1 cellular context compared by ENCODE assay signal in genomic region chr6:106462923-106463557, GRCh38.
TF ChIP-seq lines count a peak whose summit lies in the region.

No MANE protein-coding gene starts in this region.

TF ChIP-seq in HepG2, 621 proteins besides CTCF, POLR2A, EP300 and RAD21 (continued from another document and continues in another):
- TF ChIP-seq, protein P1, sequence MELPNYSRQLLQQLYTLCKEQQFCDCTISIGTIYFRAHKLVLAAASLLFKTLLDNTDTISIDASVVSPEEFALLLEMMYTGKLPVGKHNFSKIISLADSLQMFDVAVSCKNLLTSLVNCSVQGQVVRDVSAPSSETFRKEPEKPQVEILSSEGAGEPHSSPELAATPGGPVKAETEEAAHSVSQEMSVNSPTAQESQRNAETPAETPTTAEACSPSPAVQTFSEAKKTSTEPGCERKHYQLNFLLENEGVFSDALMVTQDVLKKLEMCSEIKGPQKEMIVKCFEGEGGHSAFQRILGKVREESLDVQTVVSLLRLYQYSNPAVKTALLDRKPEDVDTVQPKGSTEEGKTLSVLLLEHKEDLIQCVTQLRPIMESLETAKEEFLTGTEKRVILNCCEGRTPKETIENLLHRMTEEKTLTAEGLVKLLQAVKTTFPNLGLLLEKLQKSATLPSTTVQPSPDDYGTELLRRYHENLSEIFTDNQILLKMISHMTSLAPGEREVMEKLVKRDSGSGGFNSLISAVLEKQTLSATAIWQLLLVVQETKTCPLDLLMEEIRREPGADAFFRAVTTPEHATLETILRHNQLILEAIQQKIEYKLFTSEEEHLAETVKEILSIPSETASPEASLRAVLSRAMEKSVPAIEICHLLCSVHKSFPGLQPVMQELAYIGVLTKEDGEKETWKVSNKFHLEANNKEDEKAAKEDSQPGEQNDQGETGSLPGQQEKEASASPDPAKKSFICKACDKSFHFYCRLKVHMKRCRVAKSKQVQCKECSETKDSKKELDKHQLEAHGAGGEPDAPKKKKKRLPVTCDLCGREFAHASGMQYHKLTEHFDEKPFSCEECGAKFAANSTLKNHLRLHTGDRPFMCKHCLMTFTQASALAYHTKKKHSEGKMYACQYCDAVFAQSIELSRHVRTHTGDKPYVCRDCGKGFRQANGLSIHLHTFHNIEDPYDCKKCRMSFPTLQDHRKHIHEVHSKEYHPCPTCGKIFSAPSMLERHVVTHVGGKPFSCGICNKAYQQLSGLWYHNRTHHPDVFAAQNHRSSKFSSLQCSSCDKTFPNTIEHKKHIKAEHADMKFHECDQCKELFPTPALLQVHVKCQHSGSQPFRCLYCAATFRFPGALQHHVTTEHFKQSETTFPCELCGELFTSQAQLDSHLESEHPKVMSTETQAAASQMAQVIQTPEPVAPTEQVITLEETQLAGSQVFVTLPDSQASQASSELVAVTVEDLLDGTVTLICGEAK (IDR thresholded peaks at IDR 0.05), result peak; percentile 16; the same call in 1 of the 2 replicates
- TF ChIP-seq, protein P1 (CRISPR knock-in tag; IDR thresholded peaks at IDR 0.05), result no peak
- TF ChIP-seq ELF4 (CRISPR knock-in tag; IDR thresholded peaks at IDR 0.05; ENCODE audit: borderline replicate concordance) (no peak), RARA (CRISPR knock-in tag; IDR thresholded peaks at IDR 0.05) (peak; percentile 76), MED13 (CRISPR knock-in tag; IDR thresholded peaks at IDR 0.05) (no peak), ZMAT3 (CRISPR knock-in tag; conservative IDR thresholded peaks at IDR 0.05) (no peak), NFYC (CRISPR knock-in tag; IDR thresholded peaks at IDR 0.05) (no peak), RCOR2 (CRISPR knock-in tag; IDR thresholded peaks at IDR 0.05) (no peak), FOSL1 (CRISPR knock-in tag; IDR thresholded peaks at IDR 0.05; ENCODE audit: borderline replicate concordance) (no peak), NR2F6 (IDR thresholded peaks at IDR 0.05) (no peak), NR2F6 (CRISPR knock-in tag; IDR thresholded peaks at IDR 0.05) (peak; percentile 51; the same call in 1 of the 2 replicates), ZBTB10 (CRISPR knock-in tag; IDR thresholded peaks at IDR 0.05; ENCODE audit: borderline replicate concordance) (no peak), SAP130 (CRISPR knock-in tag; IDR thresholded peaks at IDR 0.05; ENCODE audit: low read depth) (peak; percentile 63), MIXL1 (CRISPR knock-in tag; IDR thresholded peaks at IDR 0.05) (no peak), ZBTB38 (CRISPR knock-in tag; IDR thresholded peaks at IDR 0.05) (no peak), BCL6 (CRISPR knock-in tag; IDR thresholded peaks at IDR 0.05) (peak; percentile 93), HMG20A (CRISPR knock-in tag; IDR thresholded peaks at IDR 0.05; ENCODE audit: borderline replicate concordance) (peak; percentile 37; the same call in 1 of the 2 replicates), ZNF331 (CRISPR knock-in tag; IDR thresholded peaks at IDR 0.05) (0 out of 2 replicates have a peak, but pooled peaks have one; percentile 4), ZNF121 (CRISPR knock-in tag; IDR thresholded peaks at IDR 0.05) (no peak), ZNF614 (CRISPR knock-in tag; IDR thresholded peaks at IDR 0.05; ENCODE audit: borderline replicate concordance) (0 out of 2 replicates have a peak, but pooled peaks have one; percentile 27), ZNF543 (CRISPR knock-in tag; IDR thresholded peaks at IDR 0.05) (no peak), TEAD2 (CRISPR knock-in tag; IDR thresholded peaks at IDR 0.05) (no peak), ATRX (CRISPR knock-in tag; IDR thresholded peaks at IDR 0.05; ENCODE audit: borderline replicate concordance) (no peak), ETV6 (CRISPR knock-in tag; conservative IDR thresholded peaks at IDR 0.05) (no peak), PPARG (CRISPR knock-in tag; conservative IDR thresholded peaks at IDR 0.05) (peak; percentile 75), SIX4 (CRISPR knock-in tag; IDR thresholded peaks at IDR 0.05) (peak; percentile 47; the same call in 1 of the 2 replicates), NFYB (CRISPR knock-in tag; IDR thresholded peaks at IDR 0.05) (no peak), SP1 (IDR thresholded peaks at IDR 0.05) (no peak), SP1 (CRISPR knock-in tag; IDR thresholded peaks at IDR 0.05) (no peak), CREM (IDR thresholded peaks at IDR 0.05) (peak; percentile 48), CREM (CRISPR knock-in tag; IDR thresholded peaks at IDR 0.05) (no peak), FOXA3 (CRISPR knock-in tag; IDR thresholded peaks at IDR 0.05) (peak; percentile 57), ZNF362 (CRISPR knock-in tag; IDR thresholded peaks at IDR 0.05; ENCODE audit: borderline replicate concordance) (peak; percentile 76; the same call in 1 of the 2 replicates), SMAD3 (CRISPR knock-in tag; IDR thresholded peaks at IDR 0.05) (no peak), MBNL3 (CRISPR knock-in tag; conservative IDR thresholded peaks at IDR 0.05) (no peak)
- TF ChIP-seq, protein P2, sequence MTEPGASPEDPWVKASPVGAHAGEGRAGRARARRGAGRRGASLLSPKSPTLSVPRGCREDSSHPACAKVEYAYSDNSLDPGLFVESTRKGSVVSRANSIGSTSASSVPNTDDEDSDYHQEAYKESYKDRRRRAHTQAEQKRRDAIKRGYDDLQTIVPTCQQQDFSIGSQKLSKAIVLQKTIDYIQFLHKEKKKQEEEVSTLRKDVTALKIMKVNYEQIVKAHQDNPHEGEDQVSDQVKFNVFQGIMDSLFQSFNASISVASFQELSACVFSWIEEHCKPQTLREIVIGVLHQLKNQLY (CRISPR knock-in tag; IDR thresholded peaks at IDR 0.05), result no peak
- TF ChIP-seq, protein P3, sequence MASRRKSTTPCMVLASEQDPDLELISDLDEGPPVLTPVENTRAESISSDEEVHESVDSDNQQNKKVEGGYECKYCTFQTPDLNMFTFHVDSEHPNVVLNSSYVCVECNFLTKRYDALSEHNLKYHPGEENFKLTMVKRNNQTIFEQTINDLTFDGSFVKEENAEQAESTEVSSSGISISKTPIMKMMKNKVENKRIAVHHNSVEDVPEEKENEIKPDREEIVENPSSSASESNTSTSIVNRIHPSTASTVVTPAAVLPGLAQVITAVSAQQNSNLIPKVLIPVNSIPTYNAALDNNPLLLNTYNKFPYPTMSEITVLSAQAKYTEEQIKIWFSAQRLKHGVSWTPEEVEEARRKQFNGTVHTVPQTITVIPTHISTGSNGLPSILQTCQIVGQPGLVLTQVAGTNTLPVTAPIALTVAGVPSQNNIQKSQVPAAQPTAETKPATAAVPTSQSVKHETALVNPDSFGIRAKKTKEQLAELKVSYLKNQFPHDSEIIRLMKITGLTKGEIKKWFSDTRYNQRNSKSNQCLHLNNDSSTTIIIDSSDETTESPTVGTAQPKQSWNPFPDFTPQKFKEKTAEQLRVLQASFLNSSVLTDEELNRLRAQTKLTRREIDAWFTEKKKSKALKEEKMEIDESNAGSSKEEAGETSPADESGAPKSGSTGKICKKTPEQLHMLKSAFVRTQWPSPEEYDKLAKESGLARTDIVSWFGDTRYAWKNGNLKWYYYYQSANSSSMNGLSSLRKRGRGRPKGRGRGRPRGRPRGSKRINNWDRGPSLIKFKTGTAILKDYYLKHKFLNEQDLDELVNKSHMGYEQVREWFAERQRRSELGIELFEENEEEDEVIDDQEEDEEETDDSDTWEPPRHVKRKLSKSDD (CRISPR knock-in tag; IDR thresholded peaks at IDR 0.05; ENCODE audit: low read depth), result no peak
- TF ChIP-seq, protein P4, sequence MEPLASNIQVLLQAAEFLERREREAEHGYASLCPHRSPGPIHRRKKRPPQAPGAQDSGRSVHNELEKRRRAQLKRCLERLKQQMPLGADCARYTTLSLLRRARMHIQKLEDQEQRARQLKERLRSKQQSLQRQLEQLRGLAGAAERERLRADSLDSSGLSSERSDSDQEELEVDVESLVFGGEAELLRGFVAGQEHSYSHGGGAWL (CRISPR knock-in tag; IDR thresholded peaks at IDR 0.05), result no peak
- TF ChIP-seq, protein P5, sequence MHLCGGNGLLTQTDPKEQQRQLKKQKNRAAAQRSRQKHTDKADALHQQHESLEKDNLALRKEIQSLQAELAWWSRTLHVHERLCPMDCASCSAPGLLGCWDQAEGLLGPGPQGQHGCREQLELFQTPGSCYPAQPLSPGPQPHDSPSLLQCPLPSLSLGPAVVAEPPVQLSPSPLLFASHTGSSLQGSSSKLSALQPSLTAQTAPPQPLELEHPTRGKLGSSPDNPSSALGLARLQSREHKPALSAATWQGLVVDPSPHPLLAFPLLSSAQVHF (CRISPR knock-in tag; IDR thresholded peaks at IDR 0.05), result no peak
- TF ChIP-seq, protein P6, sequence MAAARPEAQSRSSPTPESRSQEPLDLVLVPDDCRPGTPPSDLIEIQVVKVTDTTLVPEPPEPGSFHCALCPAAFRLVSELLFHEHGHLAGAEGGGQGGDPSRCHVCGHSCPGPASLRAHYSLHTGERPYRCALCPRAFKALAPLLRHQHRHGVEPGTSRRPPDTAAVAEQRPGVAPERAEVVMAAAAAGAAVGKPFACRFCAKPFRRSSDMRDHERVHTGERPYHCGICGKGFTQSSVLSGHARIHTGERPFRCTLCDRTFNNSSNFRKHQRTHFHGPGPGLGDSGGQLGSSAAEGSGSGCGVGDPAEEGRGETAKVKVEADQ (CRISPR knock-in tag; IDR thresholded peaks at IDR 0.05; ENCODE audit: borderline replicate concordance), result no peak
- TF ChIP-seq, protein P7, sequence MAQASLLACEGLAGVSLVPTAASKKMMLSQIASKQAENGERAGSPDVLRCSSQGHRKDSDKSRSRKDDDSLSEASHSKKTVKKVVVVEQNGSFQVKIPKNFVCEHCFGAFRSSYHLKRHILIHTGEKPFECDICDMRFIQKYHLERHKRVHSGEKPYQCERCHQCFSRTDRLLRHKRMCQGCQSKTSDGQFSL (CRISPR knock-in tag; IDR thresholded peaks at IDR 0.05), result no peak
- TF ChIP-seq, protein P8, sequence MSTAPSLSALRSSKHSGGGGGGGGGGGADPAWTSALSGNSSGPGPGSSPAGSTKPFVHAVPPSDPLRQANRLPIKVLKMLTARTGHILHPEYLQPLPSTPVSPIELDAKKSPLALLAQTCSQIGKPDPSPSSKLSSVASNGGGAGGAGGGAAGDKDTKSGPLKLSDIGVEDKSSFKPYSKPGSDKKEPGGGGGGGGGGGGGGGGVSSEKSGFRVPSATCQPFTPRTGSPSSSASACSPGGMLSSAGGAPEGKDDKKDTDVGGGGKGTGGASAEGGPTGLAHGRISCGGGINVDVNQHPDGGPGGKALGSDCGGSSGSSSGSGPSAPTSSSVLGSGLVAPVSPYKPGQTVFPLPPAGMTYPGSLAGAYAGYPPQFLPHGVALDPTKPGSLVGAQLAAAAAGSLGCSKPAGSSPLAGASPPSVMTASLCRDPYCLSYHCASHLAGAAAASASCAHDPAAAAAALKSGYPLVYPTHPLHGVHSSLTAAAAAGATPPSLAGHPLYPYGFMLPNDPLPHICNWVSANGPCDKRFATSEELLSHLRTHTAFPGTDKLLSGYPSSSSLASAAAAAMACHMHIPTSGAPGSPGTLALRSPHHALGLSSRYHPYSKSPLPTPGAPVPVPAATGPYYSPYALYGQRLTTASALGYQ (CRISPR knock-in tag; IDR thresholded peaks at IDR 0.05), result no peak
